31 cellular contexts compared by ENCODE assay signal in the genomic region with DNA sequence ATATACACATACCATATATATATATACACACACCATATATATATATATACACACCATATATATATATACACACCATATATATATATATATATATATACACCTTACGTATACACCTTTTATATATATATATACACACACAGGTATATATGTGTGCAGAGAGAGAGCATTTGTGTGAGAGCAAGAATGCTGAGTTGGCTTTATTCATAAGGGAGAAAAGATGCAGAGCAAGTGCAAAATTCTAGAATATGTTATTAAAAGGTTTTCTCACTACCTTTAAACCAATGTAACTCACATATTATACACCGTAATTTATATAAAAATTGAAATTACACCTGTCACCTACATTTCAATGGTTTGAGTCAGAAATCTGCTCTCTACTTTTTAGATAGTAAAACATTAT.
"Had no signal": no experiment of that assay in that cellular context is flagged by ENCODE, and none has a peak within 500 bp of the region (broad histone marks: within the 10 kb centered on the region; RNA-seq: fewer than 3 reads in every experiment).

No MANE protein-coding gene starts in this region.

- H3K36me3 Mint-ChIP-seq: naive B cell; naive thymus-derived CD8-positive, alpha-beta T cell; natural killer cell treated with Interleukin-12 subunit alpha and Interleukin-12 subunit beta and Interleukin-15 and Interleukin-18, amount 100 ng/mL, for 72 hours; neural progenitor cell; stimulated activated memory B cell treated with anti-CD40 and anti-IgM and Interleukin-4, amounts not matched to agents 10 μg/mL and 1 μg/mL and 100 μg/mL, for 72 hours; type B pancreatic cell had no signal

- H3K4me1 Mint-ChIP-seq: naive B cell; naive thymus-derived CD8-positive, alpha-beta T cell; neural progenitor cell; stimulated activated naive CD8-positive, alpha-beta T cell treated with anti-CD3 and anti-CD28 coated beads, Interleukin-15, amount 100 ng/mL, for 72 hours had no signal

- H3K4me3 ChIP-seq: neural progenitor cell, ovary, psoas muscle, skin epidermis, spleen, suprapubic skin, testis, tibial artery, transverse colon, upper lobe of right lung, uterus had no signal

- H3K4me1 ChIP-seq: psoas muscle, spleen, suprapubic skin, testis, transverse colon, upper lobe of right lung, uterus had no signal

- H3K79me2 ChIP-seq: parathyroid adenoma had no signal

- H3K27me3 Mint-ChIP-seq: naive B cell; natural killer cell treated with Interleukin-12 subunit alpha and Interleukin-12 subunit beta and Interleukin-15 and Interleukin-18, amount 100 ng/mL, for 72 hours; progenitor cell of endocrine pancreas; stimulated activated memory B cell treated with anti-CD40 and anti-IgM and Interleukin-4, amounts not matched to agents 10 μg/mL and 1 μg/mL and 100 μg/mL, for 72 hours; stimulated activated naive CD8-positive, alpha-beta T cell treated with anti-CD3 and anti-CD28 coated beads, Interleukin-15, amount 100 ng/mL, for 72 hours; type B pancreatic cell had no signal

- DNase-seq: naive B cell; naive thymus-derived CD8-positive, alpha-beta T cell; occipital lobe; ovary; posterior cingulate gyrus; psoas muscle; right cardiac atrium; spleen; stimulated activated CD4-positive, alpha-beta T cell treated with anti-CD3 and anti-CD28 coated beads, Interleukin-12 subunit alpha, Interleukin-12 subunit beta, amount 100 ng/mL, for 4 hours; stimulated activated CD4-positive, alpha-beta T cell treated with anti-CD3 and anti-CD28 coated beads, Interleukin-1b, Interleukin-23, amount 100 ng/mL, for 48 hours; stimulated activated CD4-positive, alpha-beta T cell treated with anti-CD3 and anti-CD28 coated beads, Interleukin-4, amount 100 ng/mL, for 1 hour; stimulated activated CD4-positive, alpha-beta T cell treated with anti-CD3 and anti-CD28 coated beads, Interleukin-4, amount 100 ng/mL, for 4 hours; stimulated activated CD8-positive, alpha-beta memory T cell treated with anti-CD3 and anti-CD28 coated beads, Interleukin-4, amount 100 ng/mL, for 48 hours; stimulated activated naive CD4-positive, alpha-beta T cell; stimulated activated naive CD8-positive, alpha-beta T cell treated with anti-CD3 and anti-CD28 coated beads, Interleukin-15, amount 100 ng/mL, for 72 hours; stimulated activated naive CD8-positive, alpha-beta T cell treated with anti-CD3 and anti-CD28 coated beads, Interleukin-15, Interleukin-2, amounts not matched to agents 100 U/mL and 50 U/mL, for 24 hours; substantia nigra; testis; tibial artery; transverse colon; upper lobe of right lung; uterus had no signal

- H3K36me3 ChIP-seq: neural progenitor cell, ovary, spleen, suprapubic skin, tibial artery, transverse colon, upper lobe of right lung, uterus had no signal

- H3K9me3 Mint-ChIP-seq: stimulated activated naive CD8-positive, alpha-beta T cell treated with anti-CD3 and anti-CD28 coated beads, Interleukin-15, amount 100 ng/mL, for 72 hours; type B pancreatic cell had no signal

- H3K4me2 ChIP-seq: neural progenitor cell had no signal

- H3K27ac ChIP-seq: neural progenitor cell, ovary, parathyroid adenoma, psoas muscle, skin epidermis, spleen, suprapubic skin, testis, tibial artery, transverse colon, upper lobe of right lung, uterus had no signal

- H3K9ac ChIP-seq: neural progenitor cell, parathyroid adenoma had no signal

- H3K27ac Mint-ChIP-seq: naive B cell; naive thymus-derived CD8-positive, alpha-beta T cell; natural killer cell treated with Interleukin-12 subunit alpha and Interleukin-12 subunit beta and Interleukin-15 and Interleukin-18, amount 100 ng/mL, for 72 hours; neural progenitor cell; progenitor cell of endocrine pancreas; stimulated activated memory B cell treated with anti-CD40 and anti-IgM and Interleukin-4, amounts not matched to agents 10 μg/mL and 1 μg/mL and 100 μg/mL, for 72 hours; stimulated activated naive CD8-positive, alpha-beta T cell treated with anti-CD3 and anti-CD28 coated beads, Interleukin-15, amount 100 ng/mL, for 72 hours; type B pancreatic cell had no signal

- H3K27me3 ChIP-seq: neural progenitor cell, ovary, spleen, suprapubic skin, testis, tibial artery, transverse colon, upper lobe of right lung, uterus had no signal

- H2AFZ ChIP-seq: neural progenitor cell, parathyroid adenoma had no signal

- H3K9me3 ChIP-seq: ovary, psoas muscle, spleen, testis, transverse colon, upper lobe of right lung, uterus had no signal

- ATAC-seq: naive thymus-derived CD8-positive, alpha-beta T cell; natural killer cell treated with Interleukin-12 subunit alpha and Interleukin-12 subunit beta and Interleukin-15 and Interleukin-18, amount 100 ng/mL, for 72 hours; psoas muscle; right cardiac atrium; sciatic nerve; stimulated activated memory B cell treated with anti-CD40 and anti-IgM and Interleukin-4, amounts not matched to agents 10 μg/mL and 1 μg/mL and 100 μg/mL, for 72 hours; stimulated activated naive CD8-positive, alpha-beta T cell treated with anti-CD3 and anti-CD28 coated beads, Interleukin-15, amount 100 ng/mL, for 72 hours; stimulated activated naive CD8-positive, alpha-beta T cell treated with anti-CD3 and anti-CD28 coated beads, Interleukin-15, Interleukin-2, amounts not matched to agents 100 U/mL and 50 U/mL, for 24 hours; upper lobe of right lung had no signal

- H3K4me3 Mint-ChIP-seq: naive B cell; naive thymus-derived CD8-positive, alpha-beta T cell; natural killer cell treated with Interleukin-12 subunit alpha and Interleukin-12 subunit beta and Interleukin-15 and Interleukin-18, amount 100 ng/mL, for 72 hours; neural progenitor cell; stimulated activated memory B cell treated with anti-CD40 and anti-IgM and Interleukin-4, amounts not matched to agents 10 μg/mL and 1 μg/mL and 100 μg/mL, for 72 hours; stimulated activated naive CD8-positive, alpha-beta T cell treated with anti-CD3 and anti-CD28 coated beads, Interleukin-15, amount 100 ng/mL, for 72 hours; type B pancreatic cell had no signal
